Comparison of ENCODE assay signal across 1 cellular context in genomic region chr11:62001450-62002178, GRCh38.
TF ChIP-seq lines count a peak whose summit lies in the region.

No MANE protein-coding gene starts in this region.

TF ChIP-seq in HepG2, 621 proteins besides CTCF, POLR2A, EP300 and RAD21 (continued from another document and continues in another):
- TF ChIP-seq CSRNP1 (CRISPR knock-in tag; IDR thresholded peaks at IDR 0.05): no peak
- TF ChIP-seq ZNF652 (CRISPR knock-in tag; IDR thresholded peaks at IDR 0.05; ENCODE audit: borderline replicate concordance, low read depth): peak; percentile 26; the same call in 1 of the 2 replicates
- TF ChIP-seq KDM4B (CRISPR knock-in tag; IDR thresholded peaks at IDR 0.05): no peak
- TF ChIP-seq PLRG1 (conservative IDR thresholded peaks at IDR 0.05): no peak
- TF ChIP-seq ZNF770 (CRISPR knock-in tag; IDR thresholded peaks at IDR 0.05): no peak
- TF ChIP-seq HNF1A (IDR thresholded peaks at IDR 0.05; ENCODE audit: low read depth): peak; percentile 65
- peak; percentile 85; the same call in 1 of the 2 replicates for TF ChIP-seq HNF1A (CRISPR knock-in tag; IDR thresholded peaks at IDR 0.05; ENCODE audit: borderline replicate concordance)
- no peak for TF ChIP-seq ZNF749 (CRISPR knock-in tag; IDR thresholded peaks at IDR 0.05; ENCODE audit: borderline replicate concordance)
- TF ChIP-seq ZFY (CRISPR knock-in tag; IDR thresholded peaks at IDR 0.05): peak; percentile 93
- no peak for TF ChIP-seq SNAI1 (CRISPR knock-in tag; IDR thresholded peaks at IDR 0.05; ENCODE audit: borderline replicate concordance)
- TF ChIP-seq KDM5B (CRISPR knock-in tag; IDR thresholded peaks at IDR 0.05; ENCODE audit: borderline replicate concordance): no peak
- 0 out of 2 replicates have a peak, but pooled peaks have one; percentile 35 for TF ChIP-seq RFXAP (CRISPR knock-in tag; IDR thresholded peaks at IDR 0.05; ENCODE audit: borderline replicate concordance)
- TF ChIP-seq PCBP2 (optimal IDR thresholded peaks at IDR 0.05; ENCODE audit: low read depth, low read length, poor library complexity, severe bottlenecking): no peak
- 0 out of 2 replicates have a peak, but pooled peaks have one; percentile 7 for TF ChIP-seq MAZ (IDR thresholded peaks at IDR 0.05; ENCODE audit: borderline replicate concordance, low read depth, low read length)
- no peak; the same call in 1 of the 2 replicates for TF ChIP-seq MAZ (CRISPR knock-in tag; IDR thresholded peaks at IDR 0.05; ENCODE audit: low read depth)
- no peak for TF ChIP-seq FOXM1 (CRISPR knock-in tag; IDR thresholded peaks at IDR 0.05)
- peak; percentile 24; the same call in 1 of the 2 replicates for TF ChIP-seq ZNF33B (CRISPR knock-in tag; IDR thresholded peaks at IDR 0.05)
- no peak for TF ChIP-seq ZNF510 (CRISPR knock-in tag; IDR thresholded peaks at IDR 0.05; ENCODE audit: low read depth)
- no peak for TF ChIP-seq TERF1 (CRISPR knock-in tag; IDR thresholded peaks at IDR 0.05)
- TF ChIP-seq KLF16 (CRISPR knock-in tag; IDR thresholded peaks at IDR 0.05): peak in 1 of 2 experiments; percentile 49; a peak in 1 of 4 replicates
- TF ChIP-seq ZNF674 (CRISPR knock-in tag; IDR thresholded peaks at IDR 0.05; ENCODE audit: low read depth): no peak
- no peak for TF ChIP-seq HIC2 (CRISPR knock-in tag; IDR thresholded peaks at IDR 0.05; ENCODE audit: low read depth)
- TF ChIP-seq ZNF644 (CRISPR knock-in tag; IDR thresholded peaks at IDR 0.05; ENCODE audit: low read depth): 0 out of 2 replicates have a peak, but pooled peaks have one; percentile 26
- TF ChIP-seq SAFB2 (CRISPR knock-in tag; IDR thresholded peaks at IDR 0.05; ENCODE audit: borderline replicate concordance, low read depth): no peak
- no peak for TF ChIP-seq TSC22D2 (CRISPR knock-in tag; IDR thresholded peaks at IDR 0.05; ENCODE audit: borderline replicate concordance)
- peak; percentile 71 for TF ChIP-seq ISL2 (CRISPR knock-in tag; IDR thresholded peaks at IDR 0.05)
- TF ChIP-seq ZSCAN5A (CRISPR knock-in tag; IDR thresholded peaks at IDR 0.05; ENCODE audit: borderline replicate concordance): no peak
- TF ChIP-seq ZNF430 (CRISPR knock-in tag; IDR thresholded peaks at IDR 0.05): no peak; the same call in 1 of the 2 replicates
- TF ChIP-seq ISX (CRISPR knock-in tag; conservative IDR thresholded peaks at IDR 0.05): no peak
- TF ChIP-seq HMGXB4 (CRISPR knock-in tag; IDR thresholded peaks at IDR 0.05; ENCODE audit: borderline replicate concordance in 1 of 2, low read depth in 1 of 2): no peak; a peak in 1 of 4 replicates
- peak; percentile 54; the same call in 1 of the 2 replicates for TF ChIP-seq ZFP37 (CRISPR knock-in tag; IDR thresholded peaks at IDR 0.05; ENCODE audit: borderline replicate concordance)
- TF ChIP-seq ZNF776 (CRISPR knock-in tag; IDR thresholded peaks at IDR 0.05): no peak
- TF ChIP-seq ZNF782 (CRISPR knock-in tag; IDR thresholded peaks at IDR 0.05; ENCODE audit: borderline replicate concordance): no peak; the same call in 1 of the 2 replicates
- TF ChIP-seq TCF7L2 (IDR thresholded peaks at IDR 0.05; ENCODE audit: low read depth, low read length): no peak
- peak; percentile 64; the same call in 1 of the 2 replicates for TF ChIP-seq ATF3 (CRISPR knock-in tag; IDR thresholded peaks at IDR 0.05)
- TF ChIP-seq RXRB (CRISPR knock-in tag; IDR thresholded peaks at IDR 0.05; ENCODE audit: borderline replicate concordance): peak; percentile 62
- no peak for TF ChIP-seq PLSCR1 (CRISPR knock-in tag; IDR thresholded peaks at IDR 0.05; ENCODE audit: borderline replicate concordance)
- TF ChIP-seq ZFX (CRISPR knock-in tag; IDR thresholded peaks at IDR 0.05; ENCODE audit: low read depth): peak; percentile 97
- TF ChIP-seq CENPX (CRISPR knock-in tag; IDR thresholded peaks at IDR 0.05): no peak
- TF ChIP-seq SKIL (CRISPR knock-in tag; IDR thresholded peaks at IDR 0.05; ENCODE audit: borderline replicate concordance): no peak
- TF ChIP-seq FOXP1 (IDR thresholded peaks at IDR 0.05): no peak
- TF ChIP-seq FOXP1 (CRISPR knock-in tag; IDR thresholded peaks at IDR 0.05): 0 out of 2 replicates have a peak, but pooled peaks have one; percentile 10
- no peak; the same call in 1 of the 2 replicates for TF ChIP-seq FOSL2 (CRISPR knock-in tag; IDR thresholded peaks at IDR 0.05)
- TF ChIP-seq NR2C2 (CRISPR knock-in tag; IDR thresholded peaks at IDR 0.05; ENCODE audit: borderline replicate concordance): no peak
- TF ChIP-seq ZNF232 (CRISPR knock-in tag; IDR thresholded peaks at IDR 0.05; ENCODE audit: borderline replicate concordance): no peak
- TF ChIP-seq GATAD1 (CRISPR knock-in tag; IDR thresholded peaks at IDR 0.05): peak; percentile 18; the same call in 1 of the 2 replicates
- no peak for TF ChIP-seq ZNF619 (CRISPR knock-in tag; IDR thresholded peaks at IDR 0.05)
- TF ChIP-seq ZNF780A (CRISPR knock-in tag; IDR thresholded peaks at IDR 0.05): no peak
